In the genomic region with DNA sequence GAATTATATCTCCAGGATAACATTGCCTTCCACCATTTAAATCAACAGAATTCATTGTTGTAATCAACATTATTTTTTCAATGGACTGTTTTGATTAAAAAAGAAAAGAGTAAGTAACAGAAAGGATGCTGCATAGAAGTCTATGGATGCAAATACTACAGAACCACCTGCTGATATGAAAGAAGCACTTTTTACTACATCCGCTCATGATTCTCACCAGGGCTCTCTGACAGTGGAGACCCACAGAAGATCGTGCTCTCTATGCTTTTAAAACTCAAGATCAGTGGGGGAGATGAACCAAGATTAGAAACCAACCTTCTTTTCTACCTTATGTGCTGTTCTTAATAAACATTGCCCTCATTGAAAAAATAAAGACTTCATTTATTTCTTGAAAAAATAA, we compare ENCODE assay signal across 24 cellular contexts.
"Had no signal": no experiment of that assay in that cellular context is flagged by ENCODE, and none has a peak within 500 bp of the region (broad histone marks: within the 10 kb centered on the region; RNA-seq: fewer than 3 reads in every experiment).

No MANE protein-coding gene starts in this region.

- FAIRE-seq: colon, endothelial cell of umbilical vein, frontal cortex, islet of Langerhans, keratinocyte had no signal

- H3K4me3 Mint-ChIP-seq: mesothelial cell of epicardium, naive B cell had no signal

- H3K4me3 ChIP-seq: coronary artery, dorsolateral prefrontal cortex, esophagus muscularis mucosa, heart right ventricle, left lung, lower lobe of right lung, mucosa of descending colon had no signal

- H3K36me3 ChIP-seq: esophagus muscularis mucosa, heart right ventricle, left lung, lower lobe of right lung had no signal

- DNase-seq: dermis blood vessel endothelial cell; dorsolateral prefrontal cortex; effector CD4-positive, alpha-beta T cell; effector memory CD4-positive, alpha-beta T cell; glutamatergic neuron; head of caudate nucleus; heart right ventricle; hippocampal formation; left cardiac atrium; left lung; left ventricle myocardium superior; lower lobe of right lung; mesenchymal stem cell; mucosa of descending colon; naive B cell had no signal

- H3K4me1 ChIP-seq: foreskin keratinocyte, left lung, lower lobe of right lung had no signal

- H3K27ac ChIP-seq: coronary artery, esophagus muscularis mucosa, foreskin keratinocyte, heart right ventricle, left lung, lower lobe of right lung had no signal

- H3K27me3 ChIP-seq: dorsolateral prefrontal cortex, esophagus muscularis mucosa, foreskin keratinocyte, heart right ventricle, left lung had no signal

- ATAC-seq: heart right ventricle, left cardiac atrium, left lung, left ventricle myocardium superior, lower lobe of right lung, mucosa of descending colon had no signal

- H3K9me3 ChIP-seq: esophagus muscularis mucosa, left lung, lower lobe of right lung, mucosa of descending colon had no signal
